ENCODE assay signal across 10 cellular contexts in genomic region chr3:112092439-112093179, GRCh38. TPM values are rescaled to one million over a fixed set of nuclear protein-coding genes. Genes with fewer than 3 reads are reported as not detected.
DNase-seq lines count a peak whose midpoint lies in the region; ATAC-seq and TF ChIP-seq lines count a peak whose summit lies in the region.
"Had no signal": no experiment of that assay in that cellular context is flagged by ENCODE, and none has a peak within 500 bp of the region (broad histone marks: within the 10 kb centered on the region; RNA-seq: fewer than 3 reads in every experiment).

No MANE protein-coding gene starts in this region.

- H3K27ac ChIP-seq in colonic mucosa (peak overlapping the region; percentile 45), prostate gland (no peak overlapping the region), WERI-Rb-1 (no peak overlapping the region)

- TF ChIP-seq POLR2A in prostate gland (IDR thresholded peaks at IDR 0.05) = no peak

- intact Hi-C loops in colonic mucosa (cut with DNase I) (no loop called here), prostate gland (cut with DNase I) (no loop called here)

- H3K4me1 ChIP-seq in colonic mucosa = peaks cover 5% of the 10 kb centered on the region
- H3K4me1 ChIP-seq in prostate gland (replicated peaks) = no peaks in the 10 kb centered on the region

- no peaks in the 10 kb centered on the region for H3K27me3 ChIP-seq in colonic mucosa
- H3K27me3 ChIP-seq in prostate gland (replicated peaks; ENCODE audit: insufficient read depth) = no peaks in the 10 kb centered on the region
- H3K27me3 ChIP-seq in WERI-Rb-1 (ENCODE audit: insufficient read depth, low read depth, severe bottlenecking) = no peaks in the 10 kb centered on the region

- H3K9ac ChIP-seq in colonic mucosa (ENCODE audit: low read depth in 2 of 2, low read length in 2 of 2) = no peak overlapping the region

- no peaks in the 10 kb centered on the region for H3K36me3 ChIP-seq in colonic mucosa
- no peaks in the 10 kb centered on the region for H3K36me3 ChIP-seq in prostate gland
- H3K36me3 ChIP-seq in WERI-Rb-1 = no peaks in the 10 kb centered on the region

- H3K9me3 ChIP-seq in colonic mucosa (no peaks in the 10 kb centered on the region), prostate gland (no peaks in the 10 kb centered on the region), WERI-Rb-1 (ENCODE audit: severe bottlenecking) (no peaks in the 10 kb centered on the region)

- no peak for TF ChIP-seq CTCF in colonic mucosa (IDR thresholded peaks at IDR 0.05)
- no peak for TF ChIP-seq CTCF in omental fat pad (IDR thresholded peaks at IDR 0.05)
- TF ChIP-seq CTCF in prostate gland (IDR thresholded peaks at IDR 0.05) = no peak
- no peak for TF ChIP-seq CTCF in WERI-Rb-1 (IDR thresholded peaks at IDR 0.05; ENCODE audit: low read depth, low read length)

- no peak overlapping the region for H3K4me3 ChIP-seq in colonic mucosa
- H3K4me3 ChIP-seq in prostate gland = no peak overlapping the region
- no peak overlapping the region for H3K4me3 ChIP-seq in WERI-Rb-1 (ENCODE audit: low read depth, low read length)

- DNase-seq in colonic mucosa (peak; percentile 29), omental fat pad (ENCODE audit: low spot score) (no peak), prostate gland (ENCODE audit: low spot score) (no peak), dermis blood vessel endothelial cell (no peak), WERI-Rb-1 (no peak)
- DNase-seq: T-cell had no signal

- WGBS in prostate gland = 66% methylated on average over 7 of the region's 7 CpGs

- ATAC-seq in GM18511 (IDR thresholded peaks at IDR 0.05; ENCODE audit: unreplicated experiment) (peak; percentile 51), HG03432 (IDR thresholded peaks at IDR 0.05; ENCODE audit: unreplicated experiment) (peak; percentile 50), omental fat pad (ENCODE audit: low FRiP score) (peak; percentile 52), HG02852 (IDR thresholded peaks at IDR 0.05; ENCODE audit: unreplicated experiment) (no peak)
- ATAC-seq: esophagus mucosa, T-cell had no signal

RNA-seq across cellular contexts. Expression of gene C3orf52, which starts 6.4 kb away (rescaled TPM):
- total RNA-seq in colonic mucosa = 10 to 100 TPM; 25.1 to 39.3 TPM
- total RNA-seq in omental fat pad = 10 to 100 TPM in 2 of 4 donors, 1 to 10 TPM in 1, not detected in 1; 2.3 to 39.1 (median 13.1) TPM
- 10 to 100 TPM in 1 of 2 donors, 1 to 10 TPM in 1; 8.6 to 11.0 TPM for total RNA-seq in prostate gland
- 6.7 and 7.7 TPM in 2 replicates for total RNA-seq in dermis blood vessel endothelial cell

RNA-seq across cellular contexts. Expression of gene GCSAM, which starts 40.4 kb away (rescaled TPM):
- total RNA-seq in colonic mucosa = under 1 TPM; 0.16 to 0.17 TPM
- total RNA-seq in omental fat pad = under 1 TPM in 3 of 4 donors, not detected in 1; 0.47 to 0.88 (median 0.48) TPM
- 1 to 10 TPM in 1 of 2 donors, not detected in 1; 1.4 TPM for total RNA-seq in prostate gland
- total RNA-seq in dermis blood vessel endothelial cell = not detected in 2 replicates

RNA-seq across cellular contexts. Expression of gene TMPRSS7, which starts 58.1 kb away (rescaled TPM):
- total RNA-seq in colonic mucosa (not detected), omental fat pad (not detected), prostate gland (not detected), dermis blood vessel endothelial cell (not detected in 2 replicates)
- total RNA-seq: esophagus mucosa had no signal
